Comparison of ENCODE assay signal across 1 cellular context in the genomic region with DNA sequence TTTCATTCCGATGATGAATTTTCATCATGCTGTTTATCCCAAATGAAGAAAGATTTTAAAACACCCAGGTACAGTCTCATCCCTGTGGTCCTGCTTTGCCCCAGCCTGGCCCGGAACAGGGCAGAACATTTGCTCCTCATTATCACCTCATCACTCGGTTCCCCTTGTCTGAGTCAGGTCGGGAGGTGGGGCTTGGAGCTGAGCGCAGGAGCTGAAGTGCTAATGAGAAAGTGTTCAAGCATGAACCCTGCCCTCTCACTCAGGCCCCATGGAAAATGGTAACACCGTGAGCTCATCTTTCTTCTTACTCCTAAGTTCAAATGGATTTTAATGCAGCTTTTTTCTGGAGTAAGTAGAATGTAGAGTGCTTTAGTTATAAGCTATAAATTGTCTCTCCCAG.
TF ChIP-seq lines count a peak whose summit lies in the region.

No MANE protein-coding gene starts in this region.

TF ChIP-seq in GM12878, 131 proteins besides CTCF, POLR2A, EP300 and RAD21:
- TF ChIP-seq CEBPB (IDR thresholded peaks at IDR 0.05; ENCODE audit: borderline replicate concordance in 1 of 2, low read depth in 2 of 2, low read length in 2 of 2): no peak
